ENCODE assay signal across 32 cellular contexts in the genomic region with DNA sequence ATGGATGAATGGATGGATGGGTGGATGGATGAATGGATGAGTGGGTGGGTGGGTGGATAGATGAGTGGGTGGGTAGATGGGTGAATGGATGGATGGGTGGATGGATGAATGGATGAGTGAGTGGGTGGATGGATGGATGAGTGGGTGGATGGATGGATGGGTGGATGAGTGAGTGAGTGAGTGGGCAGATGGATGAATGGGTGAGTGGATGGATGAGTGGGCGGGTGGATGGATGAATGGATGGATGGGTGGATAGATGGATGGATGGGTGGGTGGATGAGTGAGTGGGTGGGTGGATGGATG. TPM values are rescaled to one million over a fixed set of nuclear protein-coding genes. Genes with fewer than 3 reads are reported as not detected.
"Had no signal": no experiment of that assay in that cellular context is flagged by ENCODE, and none has a peak within 500 bp of the region (broad histone marks: within the 10 kb centered on the region; RNA-seq: fewer than 3 reads in every experiment).

No MANE protein-coding gene starts in this region.

- H3K27ac ChIP-seq: adrenal gland, body of pancreas, coronary artery, dorsolateral prefrontal cortex, esophagus muscularis mucosa, foreskin keratinocyte, gastrocnemius medialis, heart left ventricle had no signal

- H3K4me1 ChIP-seq: body of pancreas, foreskin keratinocyte, gastrocnemius medialis had no signal

- H3K27ac Mint-ChIP-seq: activated CD4-positive, alpha-beta T cell treated with anti-CD3 and anti-CD28 coated beads for 36 hours; activated CD8-positive, alpha-beta T cell treated with anti-CD3 and anti-CD28 coated beads for 36 hours; activated naive CD4-positive, alpha-beta T cell treated with anti-CD3 and anti-CD28 coated beads for 36 hours; activated naive CD4-positive, alpha-beta T cell treated with anti-CD3 and anti-CD28 coated beads, Interleukin-2, amount 50 U/mL, for 24 hours; activated naive CD8-positive, alpha-beta T cell treated with anti-CD3 and anti-CD28 coated beads for 36 hours; activated naive CD8-positive, alpha-beta T cell treated with anti-CD3 and anti-CD28 coated beads, Interleukin-2, amount 50 U/mL, for 24 hours; dendritic cell treated with granulocyte-macrophage colony-stimulating factor and Interleukin-4, amounts not matched to agents 40 ng/mL and 50 ng/mL, for 4 days; endodermal cell had no signal

- H3K4me1 Mint-ChIP-seq: activated CD4-positive, alpha-beta T cell treated with anti-CD3 and anti-CD28 coated beads for 36 hours had no signal

- DNase-seq: activated CD4-positive, alpha-beta T cell treated with anti-CD3 and anti-CD28 coated beads, Interleukin-2, amount 50 U/mL, for 1 hour; activated CD4-positive, alpha-beta T cell treated with anti-CD3 and anti-CD28 coated beads, Interleukin-2, amount 50 U/mL, for 48 hours; activated CD4-positive, CD25-positive, alpha-beta regulatory T cell; activated CD4-positive, CD25-positive, alpha-beta regulatory T cell treated with anti-CD3 and anti-CD28 coated beads, Interleukin-2, amount 50 U/mL, for 72 hours; activated CD8-positive, alpha-beta memory T cell treated with anti-CD3 and anti-CD28 coated beads for 24 hours; activated effector memory CD4-positive, alpha-beta T cell treated with anti-CD3 and anti-CD28 coated beads, Interleukin-2, amount 50 U/mL, for 16 hours; activated naive CD4-positive, alpha-beta T cell treated with anti-CD3 and anti-CD28 coated beads for 36 hours; activated naive CD8-positive, alpha-beta T cell treated with anti-CD3 and anti-CD28 coated beads for 36 hours; activated naive CD8-positive, alpha-beta T cell treated with anti-CD3 and anti-CD28 coated beads, Interleukin-2, amount 50 U/mL, for 24 hours; activated T-cell treated with anti-CD3 and anti-CD28 coated beads, Interleukin-2, amount 50 U/mL, for 1 hour; activated T-cell treated with anti-CD3 and anti-CD28 coated beads, Interleukin-2, amount 50 U/mL, for 48 hours; adrenal gland; amygdala; body of pancreas; caudate nucleus; dorsolateral prefrontal cortex; effector memory CD4-positive, alpha-beta T cell; endodermal cell; erythroblast; foreskin keratinocyte; gastrocnemius medialis; glutamatergic neuron; heart left ventricle; T-helper 2 cell had no signal

- H3K27me3 ChIP-seq: adrenal gland, body of pancreas, dorsolateral prefrontal cortex, foreskin keratinocyte, gastrocnemius medialis, heart left ventricle had no signal

- H3K4me3 Mint-ChIP-seq: activated CD4-positive, alpha-beta T cell treated with anti-CD3 and anti-CD28 coated beads for 36 hours; activated CD8-positive, alpha-beta T cell treated with anti-CD3 and anti-CD28 coated beads for 36 hours; activated naive CD4-positive, alpha-beta T cell treated with anti-CD3 and anti-CD28 coated beads for 36 hours; activated naive CD4-positive, alpha-beta T cell treated with anti-CD3 and anti-CD28 coated beads, Interleukin-2, amount 50 U/mL, for 24 hours; activated naive CD8-positive, alpha-beta T cell treated with anti-CD3 and anti-CD28 coated beads for 36 hours; activated naive CD8-positive, alpha-beta T cell treated with anti-CD3 and anti-CD28 coated beads, Interleukin-2, amount 50 U/mL, for 24 hours; dendritic cell treated with granulocyte-macrophage colony-stimulating factor and Interleukin-4, amounts not matched to agents 40 ng/mL and 50 ng/mL, for 4 days; endodermal cell had no signal

- H3K4me3 ChIP-seq: adrenal gland, body of pancreas, coronary artery, dorsolateral prefrontal cortex, esophagus muscularis mucosa, gastrocnemius medialis, heart left ventricle had no signal

- H3K36me3 ChIP-seq: adrenal gland, esophagus muscularis mucosa, gastrocnemius medialis, heart left ventricle had no signal

- ATAC-seq: activated CD8-positive, alpha-beta T cell treated with anti-CD3 and anti-CD28 coated beads for 36 hours; activated naive CD8-positive, alpha-beta T cell treated with anti-CD3 and anti-CD28 coated beads, Interleukin-2, amount 50 U/mL, for 24 hours; body of pancreas; foreskin keratinocyte; gastrocnemius medialis; heart left ventricle had no signal

- H3K9me3 ChIP-seq: adrenal gland, body of pancreas, esophagus muscularis mucosa, gastrocnemius medialis had no signal

- H3K27me3 Mint-ChIP-seq: activated CD4-positive, alpha-beta T cell treated with anti-CD3 and anti-CD28 coated beads for 36 hours; activated CD8-positive, alpha-beta T cell treated with anti-CD3 and anti-CD28 coated beads for 36 hours; activated naive CD4-positive, alpha-beta T cell treated with anti-CD3 and anti-CD28 coated beads, Interleukin-2, amount 50 U/mL, for 24 hours; activated naive CD8-positive, alpha-beta T cell treated with anti-CD3 and anti-CD28 coated beads for 36 hours; activated naive CD8-positive, alpha-beta T cell treated with anti-CD3 and anti-CD28 coated beads, Interleukin-2, amount 50 U/mL, for 24 hours; dendritic cell treated with granulocyte-macrophage colony-stimulating factor and Interleukin-4, amounts not matched to agents 40 ng/mL and 50 ng/mL, for 4 days had no signal

RNA-seq across cellular contexts. Expression of a gene that starts 34.5 kb away (rescaled TPM):
- total RNA-seq: activated naive CD8-positive, alpha-beta T cell treated with anti-CD3 and anti-CD28 coated beads for 36 hours; adrenal gland; aorta; foreskin keratinocyte; gastrocnemius medialis; T-helper 1 cell treated with Interleukin-12 subunit alpha and Interleukin-12 subunit beta and Interleukin-4 antibody, amounts not matched to agents 30 ng/mL and 1 ng/mL, for 36 hours had no signal
- polyA plus RNA-seq: foreskin keratinocyte, heart left ventricle had no signal
